9 cellular contexts compared by ENCODE assay signal in the genomic region with DNA sequence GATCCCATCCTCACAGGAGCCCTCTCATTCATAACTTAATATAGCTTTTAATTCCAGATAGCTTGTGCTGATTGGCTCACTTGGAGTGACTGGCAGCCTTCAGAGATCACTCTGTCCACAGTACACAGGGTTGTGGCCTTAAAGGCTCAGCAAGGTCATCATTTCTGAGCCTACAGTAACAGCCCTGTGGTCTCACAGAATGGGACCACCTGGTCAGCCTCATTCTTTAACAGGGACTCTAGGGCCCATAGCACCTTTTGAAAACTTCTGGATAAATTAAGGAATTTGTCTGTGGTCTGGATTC. TPM values are rescaled to one million over a fixed set of nuclear protein-coding genes. Genes with fewer than 3 reads are reported as not detected.
DNase-seq lines count a peak whose midpoint lies in the region; ATAC-seq and TF ChIP-seq lines count a peak whose summit lies in the region.
"Had no signal": no experiment of that assay in that cellular context is flagged by ENCODE, and none has a peak within 500 bp of the region (broad histone marks: within the 10 kb centered on the region; RNA-seq: fewer than 3 reads in every experiment).

No MANE protein-coding gene starts in this region.

- H2AFZ ChIP-seq in mesenchymal stem cell (ENCODE audit: low read depth, low read length): no peak overlapping the region

- H3K4ac ChIP-seq in mesenchymal stem cell (ENCODE audit: low read depth in 1 of 2, low read length in 2 of 2): no peak overlapping the region

- no peak overlapping the region for H3K23ac ChIP-seq in mesenchymal stem cell (ENCODE audit: low read length in 2 of 2)

- no peak overlapping the region for H3K18ac ChIP-seq in mesenchymal stem cell (ENCODE audit: low read depth in 1 of 2, low read length in 2 of 2)

- TF ChIP-seq CTCF in cardiac fibroblast (IDR thresholded peaks at IDR 0.05; ENCODE audit: low read depth, low read length): no peak

- no peak overlapping the region for H4K91ac ChIP-seq in mesenchymal stem cell (ENCODE audit: low read length)

- H2BK5ac ChIP-seq in mesenchymal stem cell (ENCODE audit: low read depth, low read length, poor library complexity, severe bottlenecking): no peak overlapping the region

- peaks cover 0 to 4% (median 0%) of the 10 kb centered on the region in 3 donors for H3K9me3 Mint-ChIP-seq in IgD-negative memory B cell

- no peak overlapping the region for H3K27ac ChIP-seq in mesenchymal stem cell (ENCODE audit: low read length, poor library complexity, severe bottlenecking)

- H3K4me3 Mint-ChIP-seq in IgD-negative memory B cell: peak overlapping the region in 3 of 4 donors; percentile 81 to 91 (median 88)

- DNase-seq in A172 (ENCODE audit: low spot score) (peak; percentile 33), cardiac fibroblast (ENCODE audit: low read depth in 2 of 2) (peak; percentile 40 to 57), mesenchymal stem cell (peak; percentile 57), cerebellar nuclear complex (lab: John Stamatoyannopoulos, UW) (no peak), HuH-7 (ENCODE audit: low spot score) (no peak), HPDE6-E6E7 (ENCODE audit: extremely low spot score) (no peak)
- DNase-seq: tibial artery had no signal

- no peaks in the 10 kb centered on the region for H3K27me3 Mint-ChIP-seq in IgD-negative memory B cell

- peaks cover 26% of the 10 kb centered on the region for H3K4me1 ChIP-seq in mesenchymal stem cell (ENCODE audit: control insufficient read depth, insufficient read depth, low read depth, low read length)

- no peak overlapping the region for H4K8ac ChIP-seq in mesenchymal stem cell (ENCODE audit: low read length)

- no peak overlapping the region for H2BK120ac ChIP-seq in mesenchymal stem cell (ENCODE audit: low read depth, low read length)

- no peak overlapping the region for H3K4me3 ChIP-seq in cardiac fibroblast (replicated peaks in 1 of 2; ENCODE audit: low read depth in 2 of 2, low read length in 2 of 2)
- H3K4me3 ChIP-seq in mesenchymal stem cell (ENCODE audit: insufficient read depth in 1 of 2, low read depth in 1 of 2, low read length in 2 of 2): peak overlapping the region in 1 of 2 experiments; percentile 28
- H3K4me3 ChIP-seq: tibial artery had no signal

- H3K27ac Mint-ChIP-seq in IgD-negative memory B cell: peak overlapping the region; percentile 95 to 99 (median 98)

- no peak overlapping the region for H3K9ac ChIP-seq in mesenchymal stem cell (ENCODE audit: low read length)

- no peak overlapping the region for H2AK5ac ChIP-seq in mesenchymal stem cell (ENCODE audit: low read length, severe bottlenecking)

- ATAC-seq in GM21825 (IDR thresholded peaks at IDR 0.05; ENCODE audit: unreplicated experiment): no peak

- no peaks in the 10 kb centered on the region for H3K79me1 ChIP-seq in mesenchymal stem cell (replicated peaks; ENCODE audit: low read length, poor library complexity, severe bottlenecking)

- H3K27me3 ChIP-seq in mesenchymal stem cell (ENCODE audit: control insufficient read depth in 1 of 2, insufficient read depth in 1 of 2, low read length in 2 of 2): no peaks in the 10 kb centered on the region
- H3K27me3 ChIP-seq: tibial artery had no signal

- H3K36me3 Mint-ChIP-seq in IgD-negative memory B cell: peaks cover 2% of the 10 kb centered on the region

- H2BK12ac ChIP-seq in mesenchymal stem cell (ENCODE audit: low read length in 2 of 2): no peak overlapping the region

- H3K14ac ChIP-seq in mesenchymal stem cell (ENCODE audit: low read length in 2 of 2): no peak overlapping the region

- H3K4me1 Mint-ChIP-seq in IgD-negative memory B cell: peaks cover 20 to 66% (median 40%) of the 10 kb centered on the region in 3 donors

- no peaks in the 10 kb centered on the region for H3K36me3 ChIP-seq in mesenchymal stem cell (ENCODE audit: control insufficient read depth in 1 of 2, insufficient read depth in 2 of 2, low read depth in 1 of 2, low read length in 2 of 2)
- H3K36me3 ChIP-seq: tibial artery had no signal

- no peak overlapping the region for H2BK15ac ChIP-seq in mesenchymal stem cell (ENCODE audit: low read depth, poor library complexity, severe bottlenecking)

- peaks cover 24% of the 10 kb centered on the region for H3K9me3 ChIP-seq in mesenchymal stem cell (ENCODE audit: control insufficient read depth, low read length)

- no peak overlapping the region for H3K4me2 ChIP-seq in mesenchymal stem cell (ENCODE audit: low read length, poor library complexity, severe bottlenecking)

RNA-seq across cellular contexts. Expression of a gene that starts 51.3 kb away (rescaled TPM):
- 0.55 and 1.4 TPM in 2 replicates for total RNA-seq in A172 (2014; rRNA removed; shearing (Covaris generic))
- polyA plus RNA-seq in IgD-negative memory B cell: 249 TPM
- polyA plus RNA-seq in mesenchymal stem cell (2013, experiment 1 of 2): 88.2 TPM
- 85.9 TPM for polyA plus RNA-seq in mesenchymal stem cell (2013, experiment 2 of 2)

Comparison
In these comparisons a context has a peak if more than half of its experiments do, and no peak if none do; other contexts are left out.
1. DNase-seq: peak in A172 (single experiment), cardiac fibroblast (2 of 2) and mesenchymal stem cell (single experiment); none in cerebellar nuclear complex (0 of 2), HuH-7 (single experiment) and HPDE6-E6E7 (single experiment).